Comparison of ENCODE assay signal across 8 cellular contexts in the genomic region with DNA sequence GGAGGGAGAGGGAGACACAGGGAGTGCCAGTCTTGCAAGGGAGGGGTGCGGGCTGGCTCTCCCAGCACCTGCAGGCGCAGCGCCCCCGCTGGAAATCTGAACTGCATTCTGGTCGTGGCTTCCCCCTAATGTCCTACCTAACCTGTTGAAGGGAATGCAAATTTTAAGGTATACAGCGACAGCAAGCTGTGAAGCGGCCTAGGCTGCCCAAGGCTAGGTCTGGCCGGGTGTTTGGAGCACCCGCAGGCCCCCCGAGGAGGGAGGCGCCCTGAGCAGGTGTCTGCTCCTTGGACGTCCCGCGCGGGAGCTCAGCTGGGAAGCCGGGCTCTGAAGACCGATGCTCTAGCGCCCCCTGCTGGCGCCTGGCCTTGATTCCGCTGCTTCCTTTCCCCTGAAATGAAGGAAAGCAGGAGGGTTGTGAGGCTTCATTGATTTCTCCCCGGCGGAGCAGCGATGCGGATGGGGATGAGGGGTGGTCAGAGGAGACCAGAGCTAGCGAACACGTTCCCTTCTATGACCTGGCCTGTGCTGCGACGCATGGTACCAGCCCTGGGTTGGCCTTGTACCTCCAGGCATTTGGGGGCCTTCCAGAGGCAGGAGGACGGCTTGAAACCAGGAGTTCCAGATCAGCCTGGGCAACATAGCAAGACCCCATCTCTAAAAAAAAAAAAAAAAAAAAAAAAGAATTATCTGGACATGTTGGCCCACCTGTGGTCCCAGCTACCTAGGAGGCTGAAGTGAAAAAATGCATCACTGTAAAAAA.
DNase-seq lines count a peak whose midpoint lies in the region; ATAC-seq, FAIRE-seq and TF ChIP-seq lines count a peak whose summit lies in the region.

No MANE protein-coding gene starts in this region.

- no peak for FAIRE-seq in small intestine (lab: Jason Lieb, UNC)

- H3K9ac ChIP-seq in iPS-20b (ENCODE audit: low read depth, low read length) = no peak overlapping the region

- peaks cover 9% of the 10 kb centered on the region; the same call in 1 of the 2 replicates for H3K4me1 ChIP-seq in iPS-20b (ENCODE audit: insufficient read depth, low read length)
- H3K4me1 ChIP-seq in small intestine (ENCODE audit: control insufficient read depth in 2 of 2, insufficient read depth in 1 of 2, low read depth in 1 of 2, low read length in 1 of 2) = no peaks in the 10 kb centered on the region

- H3K27me3 ChIP-seq in brain microvascular endothelial cell (replicated peaks) = no peaks in the 10 kb centered on the region
- H3K27me3 ChIP-seq in iPS-20b (ENCODE audit: insufficient read depth, low read length) = no peaks in the 10 kb centered on the region
- no peaks in the 10 kb centered on the region for H3K27me3 ChIP-seq in small intestine (ENCODE audit: control insufficient read depth in 2 of 2, insufficient read depth in 2 of 2, low read length in 2 of 2)

- H3K4me3 ChIP-seq in GM12875 (ENCODE audit: low read depth, low read length) (no peak overlapping the region), brain microvascular endothelial cell (ENCODE audit: low read depth, low read length) (no peak overlapping the region), iPS-20b (ENCODE audit: low read length) (peak overlapping the region; percentile 68), small intestine (ENCODE audit: low read depth in 1 of 2, low read length in 2 of 2) (no peak overlapping the region)

- WGBS in small intestine, 3 donors = 5 to 8% (median 7%) methylated on average over 25 to 29 of the region's 29 CpGs

- in situ Hi-C loops in brain microvascular endothelial cell (cut with HindIII; ENCODE audit: low pct_ligation_motif_present, low sequenced_read_pairs) = no loop called here

- H3K27ac ChIP-seq in 22Rv1 = no peak overlapping the region
- H3K27ac ChIP-seq in brain microvascular endothelial cell = no peak overlapping the region
- H3K27ac ChIP-seq in iPS-20b (ENCODE audit: low read length) = no peak overlapping the region
- no peak overlapping the region for H3K27ac ChIP-seq in small intestine (ENCODE audit: low read depth in 1 of 2, low read length in 1 of 2)

- no peak for ATAC-seq in GM18519 (IDR thresholded peaks at IDR 0.05; ENCODE audit: low FRiP score, unreplicated experiment)

- peak; percentile 52 for DNase-seq in NCI-H1092 treated with DMSO at 0.1 percent for 48 hours (lab: John Stamatoyannopoulos, UW)
- peak; percentile 54 for DNase-seq in T-helper 9 cell
- DNase-seq in brain microvascular endothelial cell = peak; percentile 59
- peak; percentile 53 for DNase-seq in small intestine

- TF ChIP-seq CTCF in 22Rv1 (IDR thresholded peaks at IDR 0.05) (peak; percentile 94), GM12875 (IDR thresholded peaks at IDR 0.05; ENCODE audit: borderline replicate concordance, insufficient read depth, low read depth, low read length) (peak; percentile 87), brain microvascular endothelial cell (IDR thresholded peaks at IDR 0.05; ENCODE audit: low read depth, low read length, missing control alignments) (peak; percentile 92)

- no peaks in the 10 kb centered on the region for H3K36me3 ChIP-seq in brain microvascular endothelial cell (replicated peaks)
- no peaks in the 10 kb centered on the region for H3K36me3 ChIP-seq in iPS-20b (ENCODE audit: insufficient read depth, low read depth, low read length)
- H3K36me3 ChIP-seq in small intestine (ENCODE audit: control insufficient read depth in 2 of 2, insufficient read depth in 2 of 2, low read length in 2 of 2) = no peaks in the 10 kb centered on the region

- peaks cover 4% of the 10 kb centered on the region; the same call in 1 of the 2 replicates for H3K9me3 ChIP-seq in iPS-20b (ENCODE audit: insufficient read depth, low read depth, low read length)
- H3K9me3 ChIP-seq in small intestine (ENCODE audit: control insufficient read depth, low read depth) = no peaks in the 10 kb centered on the region
